26 cellular contexts compared by ENCODE assay signal in the genomic region with DNA sequence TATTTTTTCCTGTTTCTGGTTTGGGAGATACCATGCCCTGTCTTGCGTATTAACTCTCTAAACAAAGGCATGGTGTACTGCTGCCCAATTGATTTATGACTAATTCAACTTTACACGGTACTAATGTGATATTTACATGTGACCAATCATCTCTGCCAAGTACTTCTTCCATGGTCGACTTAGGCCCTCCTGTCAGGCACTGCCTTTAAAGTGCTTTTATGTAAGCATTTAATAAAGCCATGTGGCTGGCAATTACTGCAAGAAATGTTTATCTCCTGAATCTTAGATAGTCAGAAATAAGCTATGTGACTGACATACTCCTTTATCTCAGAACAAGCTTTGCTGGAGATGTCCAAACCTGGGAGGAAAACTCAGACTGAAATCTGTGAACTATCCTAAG.
DNase-seq lines count a peak whose midpoint lies in the region; ATAC-seq and TF ChIP-seq lines count a peak whose summit lies in the region.
"Had no signal": no experiment of that assay in that cellular context is flagged by ENCODE, and none has a peak within 500 bp of the region (broad histone marks: within the 10 kb centered on the region; RNA-seq: fewer than 3 reads in every experiment).

No MANE protein-coding gene starts in this region.

- no peak for ATAC-seq in HG02938 (IDR thresholded peaks at IDR 0.05; ENCODE audit: unreplicated experiment)
- ATAC-seq: naive thymus-derived CD8-positive, alpha-beta T cell; Panc1; T-cell had no signal

- H3K27me3 ChIP-seq in prostate gland (replicated peaks; ENCODE audit: insufficient read depth) = no peaks in the 10 kb centered on the region
- H3K27me3 ChIP-seq: breast epithelium, MG63, tibial nerve had no signal

- no peak for TF ChIP-seq POLR2A in prostate gland (IDR thresholded peaks at IDR 0.05)

- no peak overlapping the region for H3K4me3 ChIP-seq in prostate gland
- H3K4me3 ChIP-seq: breast epithelium, HAP-1, MG63, tibial nerve had no signal

- WGBS in prostate gland = 22% methylated on average over 3 of the region's 3 CpGs

- no peaks in the 10 kb centered on the region for H3K36me3 ChIP-seq in prostate gland
- H3K36me3 ChIP-seq: breast epithelium, HAP-1, MG63, tibial nerve had no signal

- no peaks in the 10 kb centered on the region for H3K4me1 ChIP-seq in prostate gland (replicated peaks)
- H3K4me1 ChIP-seq: breast epithelium, HAP-1 had no signal

- no peak for TF ChIP-seq CTCF in prostate gland (IDR thresholded peaks at IDR 0.05)

- H3K9me3 ChIP-seq in prostate gland = no peaks in the 10 kb centered on the region
- H3K9me3 ChIP-seq: breast epithelium, HAP-1, MG63, tibial nerve had no signal

- intact Hi-C loops in prostate gland (cut with DNase I) = no loop called here

- DNase-seq in NCI-H2029 (lab: John Stamatoyannopoulos, UW) (peak; percentile 2), NCI-H2029 treated with DMSO at 0.1 percent for 48 hours (lab: John Stamatoyannopoulos, UW) (no peak), NCI-H345 treated with DMSO at 0.1 percent for 48 hours (lab: John Stamatoyannopoulos, UW; ENCODE audit: unreplicated experiment) (peak; percentile 78), SHP77 treated with DMSO at 0.1 percent for 48 hours (lab: John Stamatoyannopoulos, UW) (peak; percentile 79), prostate gland (ENCODE audit: low spot score) (peak; percentile 36), epidermal melanocyte (ENCODE audit: insufficient read length, low spot score) (no peak), middle frontal gyrus (ENCODE audit: extremely low spot score, low spot score) (no peak)
- DNase-seq: 8988T; activated CD4-positive, CD25-positive, alpha-beta regulatory T cell; activated naive CD4-positive, alpha-beta T cell treated with anti-CD3 and anti-CD28 coated beads for 36 hours; amygdala; effector CD4-positive, alpha-beta T cell; erythroblast; KBM-7; MG63; naive thymus-derived CD8-positive, alpha-beta T cell; occipital lobe; retina; small intestine; stimulated activated CD4-positive, alpha-beta T cell treated with anti-CD3 and anti-CD28 coated beads, Interleukin-1b, Interleukin-23, amount 100 ng/mL, for 48 hours; T-cell had no signal

- no peak overlapping the region for H3K27ac ChIP-seq in prostate gland
- H3K27ac ChIP-seq: breast epithelium, tibial nerve had no signal

Comparison
In these comparisons a context has a peak if more than half of its experiments do, and no peak if none do; other contexts are left out.
1. DNase-seq: peak in NCI-H2029 (single experiment), NCI-H345 treated with DMSO at 0.1 percent for 48 hours (single experiment), SHP77 treated with DMSO at 0.1 percent for 48 hours (single experiment) and prostate gland (single experiment); none in NCI-H2029 treated with DMSO at 0.1 percent for 48 hours (single experiment), epidermal melanocyte (single experiment) and middle frontal gyrus (single experiment).